ENCODE assay signal across 8 cellular contexts in the genomic region with DNA sequence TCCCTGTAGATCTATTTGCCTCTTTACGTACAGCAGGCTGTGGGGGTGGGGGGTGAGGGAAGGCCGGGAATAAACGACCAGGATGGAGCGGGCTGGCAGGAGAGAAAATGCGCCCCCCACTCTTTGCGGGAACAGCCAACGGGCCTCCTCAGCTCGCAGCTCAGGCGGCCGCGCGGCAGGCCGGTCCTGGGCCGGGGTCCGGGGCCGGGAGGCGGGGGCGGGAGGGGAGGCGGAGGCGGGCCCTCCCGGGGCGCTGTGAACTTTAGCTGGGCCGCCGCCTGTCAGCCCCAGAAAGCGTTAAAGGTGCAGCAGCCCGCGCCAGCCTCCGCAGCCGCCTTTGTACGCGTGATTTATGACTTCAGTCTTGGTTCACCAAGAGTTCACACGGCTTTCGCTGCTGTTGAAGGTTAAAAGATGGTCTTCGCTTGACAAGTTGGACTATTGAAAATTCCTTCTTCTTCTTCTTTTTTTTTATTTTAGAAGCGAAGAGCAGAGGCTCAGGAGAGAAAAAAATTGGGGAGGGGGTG.
DNase-seq lines count a peak whose midpoint lies in the region; ATAC-seq and TF ChIP-seq lines count a peak whose summit lies in the region.
"Not testable (repeated sequence)": the region's sequence is repeated elsewhere in the genome, so short reads cannot be mapped to it uniquely, and the experiment has no call there.

No MANE protein-coding gene starts in this region.

- not testable (repeated sequence) for H3K27ac Mint-ChIP-seq in endodermal cell
- peak overlapping the region; percentile 82 for H3K27ac Mint-ChIP-seq in type B pancreatic cell

- not testable (repeated sequence) for H3K27me3 ChIP-seq in SK-N-SH (ENCODE audit: insufficient read depth); endodermal cell (ENCODE audit: control insufficient read depth, insufficient read depth, low read length, poor library complexity, severe bottlenecking); mesendoderm (ENCODE audit: insufficient read depth, low read length, poor library complexity); rectal smooth muscle tissue (ENCODE audit: control insufficient read depth, insufficient read depth, low read length)

- not testable (repeated sequence) for H3K18ac ChIP-seq in mesendoderm (ENCODE audit: low read length)

- not testable (repeated sequence) for H3K79me1 ChIP-seq in mesendoderm (ENCODE audit: low read length)

- not testable (repeated sequence) for H2AFZ ChIP-seq in SK-N-SH (ENCODE audit: low read depth)

- not testable (repeated sequence) for H3K36me3 ChIP-seq in SK-N-SH (replicated peaks in 1 of 2; ENCODE audit: control insufficient read depth in 1 of 2, insufficient read depth in 2 of 2, low read length in 1 of 2); endodermal cell (ENCODE audit: control insufficient read depth, insufficient read depth, low read length); mesendoderm (ENCODE audit: control insufficient read depth, insufficient read depth, low read length); rectal smooth muscle tissue (ENCODE audit: control insufficient read depth, insufficient read depth, low read length)

- H3K4ac ChIP-seq in mesendoderm (ENCODE audit: low read depth, low read length): not testable (repeated sequence)

- H2BK5ac ChIP-seq in mesendoderm (ENCODE audit: low read length): not testable (repeated sequence)

- not testable (repeated sequence) for H2BK120ac ChIP-seq in mesendoderm (ENCODE audit: low read depth, low read length)

- H3K9ac ChIP-seq in SK-N-SH; endodermal cell (ENCODE audit: extremely low read depth, low read length, poor library complexity, severe bottlenecking); mesendoderm (ENCODE audit: low read length); rectal smooth muscle tissue (ENCODE audit: low read length): not testable (repeated sequence)

- H3F3A ChIP-seq in SK-N-SH (replicated peaks; ENCODE audit: insufficient read depth): not testable (repeated sequence)

- H3K56ac ChIP-seq in mesendoderm (ENCODE audit: low read length): not testable (repeated sequence)

- H3K9me3 ChIP-seq in SK-N-SH; endodermal cell (ENCODE audit: control insufficient read depth, low read length): not testable (repeated sequence)

- not testable (repeated sequence) for H2AK5ac ChIP-seq in mesendoderm (ENCODE audit: low read length)

- POLR2A ChIA-PET in SK-N-SH (lab: Yijun Ruan, JAX): not testable (repeated sequence)

- H4K8ac ChIP-seq in mesendoderm (ENCODE audit: low read depth, low read length): not testable (repeated sequence)

- ATAC-seq in left cardiac atrium: not testable (repeated sequence)

- not testable (repeated sequence) for H4K20me1 ChIP-seq in SK-N-SH (ENCODE audit: insufficient read depth)

- H4K5ac ChIP-seq in mesendoderm (ENCODE audit: low read length): not testable (repeated sequence)

- H3K4me3 Mint-ChIP-seq in endodermal cell: peak overlapping the region; percentile 39
- peak overlapping the region; percentile 76 for H3K4me3 Mint-ChIP-seq in type B pancreatic cell

- WGBS in SK-N-SH (ENCODE audit: low lambda C conversion rate): 39% methylated on average over 14 of the region's 35 CpGs
- 21% methylated on average over 13 of the region's 35 CpGs; no CpG with 5 or more reads in 1 of the 2 experiments for WGBS in endodermal cell (ENCODE audit: insufficient coverage in 1 of 2, insufficient read length in 1 of 2), 2 experiments
- no CpG with 5 or more reads among the region's 35 CpGs for WGBS in mesendoderm (ENCODE audit: extremely low coverage, insufficient coverage, low lambda C conversion rate)

- not testable (repeated sequence) for H3K4me1 Mint-ChIP-seq in endodermal cell
- peaks cover 21% of the 10 kb centered on the region for H3K4me1 Mint-ChIP-seq in type B pancreatic cell (ENCODE audit: unreplicated experiment)

- not testable (repeated sequence) for H3K4me1 ChIP-seq in SK-N-SH (ENCODE audit: control insufficient read depth in 1 of 2, insufficient read depth in 2 of 2, low read depth in 1 of 2, low read length in 1 of 2); endodermal cell (ENCODE audit: control insufficient read depth, insufficient read depth, low read length); mesendoderm (ENCODE audit: control insufficient read depth, low read depth, low read length); rectal smooth muscle tissue (ENCODE audit: control insufficient read depth, insufficient read depth, low read length)

- not testable (repeated sequence) for H3K27ac ChIP-seq in SK-N-SH (ENCODE audit: low read depth in 2 of 2, low read length in 1 of 2); endodermal cell (ENCODE audit: low read depth, low read length); mesendoderm (ENCODE audit: low read depth, low read length)
- peak overlapping the region; percentile 40 for H3K27ac ChIP-seq in rectal smooth muscle tissue (ENCODE audit: low read depth, low read length)

- H3K9me2 ChIP-seq in SK-N-SH: not testable (repeated sequence)

- peaks cover 16% of the 10 kb centered on the region for H3K27me3 Mint-ChIP-seq in endodermal cell (ENCODE audit: insufficient read depth)
- H3K27me3 Mint-ChIP-seq in type B pancreatic cell: not testable (repeated sequence)

- TF ChIP-seq CTCF in SK-N-SH (IDR thresholded peaks at IDR 0.05); endodermal cell (conservative IDR thresholded peaks at IDR 0.05); type B pancreatic cell (conservative IDR thresholded peaks at IDR 0.05): not testable (repeated sequence)

- DNase-seq in Daoy (ENCODE audit: low read depth) (peak; percentile 35), SK-N-SH (peak; percentile 21), left cardiac atrium (peak; percentile 43), mesendoderm (peak; percentile 0), type B pancreatic cell (ENCODE audit: extremely low spot score, unreplicated experiment) (peak; percentile 84)
- peak; percentile 36 for DNase-seq in activated naive CD4-positive, alpha-beta T cell treated with anti-CD3 and anti-CD28 coated beads, Interleukin-2, amount 50 U/mL, for 16 hours
- not testable (repeated sequence) for DNase-seq in endodermal cell

- H3K36me3 Mint-ChIP-seq in endodermal cell (ENCODE audit: low read depth); type B pancreatic cell: not testable (repeated sequence)

- H2BK15ac ChIP-seq in mesendoderm (replicated peaks; ENCODE audit: low read depth): not testable (repeated sequence)

- H3K4me2 ChIP-seq in SK-N-SH; mesendoderm (ENCODE audit: low read length): not testable (repeated sequence)

- TF ChIP-seq EP300 in SK-N-SH (IDR thresholded peaks at IDR 0.05; ENCODE audit: borderline replicate concordance in 1 of 2, low read depth in 1 of 2, low read length in 1 of 2): not testable (repeated sequence)

- H3K23ac ChIP-seq in mesendoderm (ENCODE audit: low read length): not testable (repeated sequence)

- intact Hi-C loops in left cardiac atrium (cut with DNase I): not testable (repeated sequence)

- peaks cover 13% of the 10 kb centered on the region for H3K9me3 Mint-ChIP-seq in endodermal cell
- H3K9me3 Mint-ChIP-seq in type B pancreatic cell: not testable (repeated sequence)

- TF ChIP-seq RAD21 in SK-N-SH (IDR thresholded peaks at IDR 0.05; ENCODE audit: low read length): not testable (repeated sequence)

- CTCF ChIA-PET in SK-N-SH (lab: Yijun Ruan, JAX): not testable (repeated sequence)

- H3K79me2 ChIP-seq in SK-N-SH (ENCODE audit: insufficient read depth); mesendoderm (ENCODE audit: control insufficient read depth, insufficient read depth, low read length): not testable (repeated sequence)

- not testable (repeated sequence) for H3K4me3 ChIP-seq in SK-N-SH (ENCODE audit: low read depth in 2 of 2, low read length in 1 of 2); endodermal cell (ENCODE audit: low read length); mesendoderm (ENCODE audit: low read length); rectal smooth muscle tissue (ENCODE audit: low read length)
